ENCODE assay signal across 1 cellular context in the genomic region with DNA sequence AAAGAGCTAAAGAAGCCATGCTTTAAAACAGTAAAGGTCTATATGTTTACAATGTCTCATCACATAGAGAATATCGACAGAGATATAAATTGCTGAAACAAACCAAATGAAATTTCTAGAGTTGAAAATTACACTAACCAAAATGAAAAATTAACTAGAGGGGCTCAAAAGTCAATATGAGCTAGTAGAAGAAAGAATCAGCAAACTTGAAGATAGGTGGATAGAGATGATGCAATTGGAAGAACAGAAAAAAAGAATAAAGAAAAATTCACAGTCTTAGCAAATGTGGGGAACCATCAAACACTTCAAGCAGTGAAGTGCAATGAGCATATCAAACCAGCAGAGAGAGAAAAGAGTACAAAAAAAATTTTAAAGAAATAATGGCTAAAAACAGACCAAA.
TF ChIP-seq lines count a peak whose summit lies in the region.

No MANE protein-coding gene starts in this region.

TF ChIP-seq in SK-N-SH, 30 proteins besides CTCF, POLR2A, EP300 and RAD21 (continued from another document):
- TF ChIP-seq, protein P1, sequence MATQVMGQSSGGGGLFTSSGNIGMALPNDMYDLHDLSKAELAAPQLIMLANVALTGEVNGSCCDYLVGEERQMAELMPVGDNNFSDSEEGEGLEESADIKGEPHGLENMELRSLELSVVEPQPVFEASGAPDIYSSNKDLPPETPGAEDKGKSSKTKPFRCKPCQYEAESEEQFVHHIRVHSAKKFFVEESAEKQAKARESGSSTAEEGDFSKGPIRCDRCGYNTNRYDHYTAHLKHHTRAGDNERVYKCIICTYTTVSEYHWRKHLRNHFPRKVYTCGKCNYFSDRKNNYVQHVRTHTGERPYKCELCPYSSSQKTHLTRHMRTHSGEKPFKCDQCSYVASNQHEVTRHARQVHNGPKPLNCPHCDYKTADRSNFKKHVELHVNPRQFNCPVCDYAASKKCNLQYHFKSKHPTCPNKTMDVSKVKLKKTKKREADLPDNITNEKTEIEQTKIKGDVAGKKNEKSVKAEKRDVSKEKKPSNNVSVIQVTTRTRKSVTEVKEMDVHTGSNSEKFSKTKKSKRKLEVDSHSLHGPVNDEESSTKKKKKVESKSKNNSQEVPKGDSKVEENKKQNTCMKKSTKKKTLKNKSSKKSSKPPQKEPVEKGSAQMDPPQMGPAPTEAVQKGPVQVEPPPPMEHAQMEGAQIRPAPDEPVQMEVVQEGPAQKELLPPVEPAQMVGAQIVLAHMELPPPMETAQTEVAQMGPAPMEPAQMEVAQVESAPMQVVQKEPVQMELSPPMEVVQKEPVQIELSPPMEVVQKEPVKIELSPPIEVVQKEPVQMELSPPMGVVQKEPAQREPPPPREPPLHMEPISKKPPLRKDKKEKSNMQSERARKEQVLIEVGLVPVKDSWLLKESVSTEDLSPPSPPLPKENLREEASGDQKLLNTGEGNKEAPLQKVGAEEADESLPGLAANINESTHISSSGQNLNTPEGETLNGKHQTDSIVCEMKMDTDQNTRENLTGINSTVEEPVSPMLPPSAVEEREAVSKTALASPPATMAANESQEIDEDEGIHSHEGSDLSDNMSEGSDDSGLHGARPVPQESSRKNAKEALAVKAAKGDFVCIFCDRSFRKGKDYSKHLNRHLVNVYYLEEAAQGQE (IDR thresholded peaks at IDR 0.05; ENCODE audit: low read depth, low read length): no peak
- no peak for TF ChIP-seq TEAD4 (IDR thresholded peaks at IDR 0.05; ENCODE audit: borderline replicate concordance, insufficient read depth)
- TF ChIP-seq FOXJ3 (CRISPR knock-in tag; IDR thresholded peaks at IDR 0.05): no peak
- TF ChIP-seq, protein P2, sequence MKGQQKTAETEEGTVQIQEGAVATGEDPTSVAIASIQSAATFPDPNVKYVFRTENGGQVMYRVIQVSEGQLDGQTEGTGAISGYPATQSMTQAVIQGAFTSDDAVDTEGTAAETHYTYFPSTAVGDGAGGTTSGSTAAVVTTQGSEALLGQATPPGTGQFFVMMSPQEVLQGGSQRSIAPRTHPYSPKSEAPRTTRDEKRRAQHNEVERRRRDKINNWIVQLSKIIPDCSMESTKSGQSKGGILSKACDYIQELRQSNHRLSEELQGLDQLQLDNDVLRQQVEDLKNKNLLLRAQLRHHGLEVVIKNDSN (IDR thresholded peaks at IDR 0.05; ENCODE audit: borderline replicate concordance, low read depth): no peak
